20 cellular contexts compared by ENCODE assay signal in the genomic region with DNA sequence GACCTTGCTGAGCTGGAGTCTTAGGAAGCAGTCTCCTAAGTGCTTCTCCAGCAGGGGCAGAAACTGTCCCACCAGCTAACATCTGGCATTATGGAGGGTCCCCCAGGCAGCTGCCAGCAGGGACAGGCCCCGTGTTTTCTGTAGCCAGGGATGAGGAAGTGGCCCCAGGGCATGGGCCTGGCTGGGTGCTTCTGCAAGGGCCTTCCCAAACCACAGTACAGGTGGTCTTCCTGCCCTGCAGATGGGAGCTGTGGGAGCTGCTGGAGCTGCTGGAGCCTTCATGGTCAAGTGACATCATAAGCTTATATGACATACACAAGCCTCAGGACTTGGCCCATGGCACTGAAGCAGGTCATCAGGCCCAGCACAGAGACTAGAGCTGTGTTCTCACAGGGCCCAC. TPM values are rescaled to one million over a fixed set of nuclear protein-coding genes. Genes with fewer than 3 reads are reported as not detected.
DNase-seq lines count a peak whose midpoint lies in the region; ATAC-seq and TF ChIP-seq lines count a peak whose summit lies in the region.
"Had no signal": no experiment of that assay in that cellular context is flagged by ENCODE, and none has a peak within 500 bp of the region (broad histone marks: within the 10 kb centered on the region; RNA-seq: fewer than 3 reads in every experiment).

No MANE protein-coding gene starts in this region.

- peak overlapping the region; percentile 39 to 78 for H3K27ac Mint-ChIP-seq in effector memory CD8-positive, alpha-beta T cell

- H3K27me3 ChIP-seq in BE2C: no peaks in the 10 kb centered on the region
- no peaks in the 10 kb centered on the region for H3K27me3 ChIP-seq in DND-41 (ENCODE audit: insufficient read depth, low read length, poor library complexity)

- DNase-seq in BE2C (peak; percentile 43), DND-41 (no peak), NB4 (ENCODE audit: low read depth) (peak; percentile 45), NCI-H2171 (lab: John Stamatoyannopoulos, UW) (no peak)
- no peak for DNase-seq in effector memory CD8-positive, alpha-beta T cell
- DNase-seq: CD4-positive, alpha-beta T cell; COR-L47; DMS79; GOT3; HCEC 1CT; IMR-90; NCI-H1105; NCI-H2029 treated with DMSO at 0.1 percent for 48 hours; NCI-H345; NCI-H524; NCI-H82; SHP77 had no signal

- no peaks in the 10 kb centered on the region for H3K27me3 Mint-ChIP-seq in effector memory CD8-positive, alpha-beta T cell
- H3K27me3 Mint-ChIP-seq: CD4-positive, alpha-beta T cell had no signal

- peaks cover 4 to 11% of the 10 kb centered on the region in 2 donors for H3K4me1 Mint-ChIP-seq in effector memory CD8-positive, alpha-beta T cell (ENCODE audit: low read depth in 2 of 2)

- H4K20me1 ChIP-seq in DND-41 (ENCODE audit: insufficient read depth, low read length): peaks cover 15% of the 10 kb centered on the region

- no peak overlapping the region for H3K27ac ChIP-seq in DND-41 (ENCODE audit: low read length)

- no peak overlapping the region for H2AFZ ChIP-seq in DND-41 (ENCODE audit: low read depth, low read length)

- ATAC-seq in DND-41 (ENCODE audit: insufficient read depth, low read depth) (peak; percentile 16; the same call in 1 of the 3 replicates), GM19328 (IDR thresholded peaks at IDR 0.05; ENCODE audit: unreplicated experiment) (no peak), GM21367 (IDR thresholded peaks at IDR 0.05; ENCODE audit: unreplicated experiment) (no peak)
- ATAC-seq in effector memory CD8-positive, alpha-beta T cell (replicated peaks): no peak

- H3K4me1 ChIP-seq in BE2C (peaks cover 11% of the 10 kb centered on the region), DND-41 (ENCODE audit: insufficient read depth, low read length) (no peaks in the 10 kb centered on the region)

- H3K4me3 ChIP-seq in BE2C (ENCODE audit: low read depth, low read length): no peak overlapping the region
- H3K4me3 ChIP-seq in DND-41 (ENCODE audit: low read depth in 1 of 2, low read length in 2 of 2): no peak overlapping the region
- H3K4me3 ChIP-seq in NB4 (ENCODE audit: low read depth, low read length): no peak overlapping the region

- TF ChIP-seq CTCF in BE2C (IDR thresholded peaks at IDR 0.05; ENCODE audit: low read depth, low read length) (no peak), DND-41 (IDR thresholded peaks at IDR 0.05; ENCODE audit: borderline replicate concordance, extremely low read depth, low read length, poor library complexity, severe bottlenecking) (no peak), NB4 (IDR thresholded peaks at IDR 0.05; ENCODE audit: low read depth, low read length) (no peak)

- no peaks in the 10 kb centered on the region for H3K9me3 Mint-ChIP-seq in effector memory CD8-positive, alpha-beta T cell
- H3K9me3 Mint-ChIP-seq: CD4-positive, alpha-beta T cell; T-helper 1 cell treated with Interleukin-12 subunit alpha and Interleukin-12 subunit beta and Interleukin-4 antibody, amounts not matched to agents 30 μg/mL and 1 μg/mL, for 36 hours had no signal

- no peak overlapping the region for H3K4me3 Mint-ChIP-seq in effector memory CD8-positive, alpha-beta T cell
- H3K4me3 Mint-ChIP-seq: CD4-positive, alpha-beta T cell; T-helper 1 cell treated with Interleukin-12 subunit alpha and Interleukin-12 subunit beta and Interleukin-4 antibody, amounts not matched to agents 30 μg/mL and 1 μg/mL, for 36 hours had no signal

- H3K36me3 ChIP-seq in BE2C: peaks cover 9% of the 10 kb centered on the region; the same call in 1 of the 2 replicates
- H3K36me3 ChIP-seq in DND-41 (ENCODE audit: insufficient read depth, low read length): peaks cover 26% of the 10 kb centered on the region

- TF ChIP-seq POLR2A in NB4 (IDR thresholded peaks at IDR 0.05; ENCODE audit: extremely low read depth, insufficient read length): no peak

- H3K9me3 ChIP-seq in BE2C (no peaks in the 10 kb centered on the region), DND-41 (ENCODE audit: insufficient read depth, low read length, severe bottlenecking) (no peaks in the 10 kb centered on the region)

- H3K36me3 Mint-ChIP-seq in effector memory CD8-positive, alpha-beta T cell (ENCODE audit: insufficient read depth): peaks cover 22% of the 10 kb centered on the region

- H3K79me2 ChIP-seq in DND-41 (ENCODE audit: insufficient read depth, low read length): no peaks in the 10 kb centered on the region

- no peak overlapping the region for H3K4me2 ChIP-seq in DND-41 (ENCODE audit: insufficient read depth, low read length)

- H3K9ac ChIP-seq in DND-41 (ENCODE audit: low read depth, low read length): no peak overlapping the region

RNA-seq across cellular contexts. Expression of a gene that starts 5.0 kb away (rescaled TPM):
- 0.19 TPM for polyA plus RNA-seq in BE2C (2012; ENCODE audit: insufficient read depth, insufficient read length, low read depth)

RNA-seq across cellular contexts. Expression of a gene that starts 48.8 kb away (rescaled TPM):
- polyA plus RNA-seq in BE2C (2012; ENCODE audit: insufficient read depth, insufficient read length, low read depth): 11.6 TPM

Comparison
In these comparisons a context has a peak if more than half of its experiments do, and no peak if none do; other contexts are left out.
1. DNase-seq: peak in BE2C (single experiment) and NB4 (single experiment); none in DND-41 (single experiment), effector memory CD8-positive, alpha-beta T cell (0 of 3) and NCI-H2171 (single experiment).